ENCODE assay signal across 9 cellular contexts in the genomic region with DNA sequence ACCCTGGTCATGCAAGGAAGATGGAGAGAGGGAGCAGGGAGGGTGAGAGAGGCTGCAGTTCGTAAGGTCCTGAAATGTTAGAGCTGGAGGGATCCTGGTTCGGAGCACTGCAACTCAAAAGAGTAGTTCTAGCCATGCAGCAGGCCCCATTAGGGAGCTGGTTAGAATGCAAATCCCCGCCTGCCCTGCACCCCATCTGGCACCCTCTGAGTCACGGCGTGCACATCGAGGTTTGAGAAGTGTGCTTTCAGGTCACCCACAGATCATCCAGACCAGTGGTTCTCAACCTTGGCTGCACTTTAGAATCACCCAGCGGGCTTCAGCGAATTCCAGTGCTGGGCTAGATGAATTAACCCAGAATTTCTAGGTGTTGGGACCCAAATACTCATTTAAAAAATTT. TPM values are rescaled to one million over a fixed set of nuclear protein-coding genes. Genes with fewer than 3 reads are reported as not detected.
DNase-seq lines count a peak whose midpoint lies in the region; ATAC-seq and TF ChIP-seq lines count a peak whose summit lies in the region.
"Had no signal": no experiment of that assay in that cellular context is flagged by ENCODE, and none has a peak within 500 bp of the region (broad histone marks: within the 10 kb centered on the region; RNA-seq: fewer than 3 reads in every experiment).

No MANE protein-coding gene starts in this region.

- 88% methylated on average over 8 of the region's 8 CpGs for WGBS in HUES64

- 0 out of 2 replicates have a peak overlapping the region, but pooled peaks have one; percentile 16 for H3K9ac ChIP-seq in HUES64 (ENCODE audit: low read depth, low read length)

- DNase-seq in stimulated activated CD8-positive, alpha-beta memory T cell treated with anti-CD3 and anti-CD28 coated beads, Interleukin-4, amount 100 ng/mL, for 48 hours, result peak; percentile 31
- DNase-seq in NCI-H2227 treated with DMSO at 0.1 percent for 48 hours (lab: John Stamatoyannopoulos, UW), result no peak
- DNase-seq in NCI-H2029 (lab: John Stamatoyannopoulos, UW), result no peak
- DNase-seq in GDM1 (lab: John Stamatoyannopoulos, UW), result no peak
- no peak for DNase-seq in A673 (ENCODE audit: low spot score)

- POLR2A ChIA-PET in A673 (lab: Charles Lee; ENCODE audit: low non-redundant PET), result no interaction called here

- BruUV-seq in A673 (replicated peaks; lab: Mats Ljungman, UMichigan), result no TSS peak

- no peak for TF ChIP-seq CTCF in A673 (conservative IDR thresholded peaks at IDR 0.05; ENCODE audit: low read depth, low read length)

- H3K27me3 ChIP-seq in HUES64 (ENCODE audit: insufficient read depth, low read length), result no peaks in the 10 kb centered on the region
- no peaks in the 10 kb centered on the region for H3K27me3 ChIP-seq in A673 (replicated peaks; ENCODE audit: insufficient read depth, low read depth, low read length, poor library complexity)

- H3K9me3 ChIP-seq in HUES64 (ENCODE audit: insufficient read depth, low read depth, low read length), result 0 out of 2 replicates have a peak, but pooled peaks cover 3% of the 10 kb centered on the region
- H3K9me3 ChIP-seq in A673 (ENCODE audit: low read depth, low read length, poor library complexity, severe bottlenecking), result no peaks in the 10 kb centered on the region

- intact Hi-C loops in A673 (cut with micrococcal nuclease; ENCODE audit: unreplicated experiment), result no loop called here

- CTCF ChIA-PET in A673 (lab: Charles Lee), result no interaction called here

- ATAC-seq in GM19328 (IDR thresholded peaks at IDR 0.05; ENCODE audit: unreplicated experiment) (peak; percentile 85), HG02678 (IDR thresholded peaks at IDR 0.05; ENCODE audit: unreplicated experiment) (peak; percentile 94)
- ATAC-seq: Panc1 had no signal

- H3K4me3 ChIP-seq in HUES64 (ENCODE audit: low read length), result no peak overlapping the region
- no peak overlapping the region for H3K4me3 ChIP-seq in A673 (ENCODE audit: low read depth, low read length, poor library complexity, severe bottlenecking)

- peaks cover 23% of the 10 kb centered on the region for H3K4me1 ChIP-seq in HUES64 (ENCODE audit: insufficient read depth, low read length)
- H3K4me1 ChIP-seq in A673 (ENCODE audit: insufficient read depth, low read length, poor library complexity, severe bottlenecking), result no peaks in the 10 kb centered on the region

- peaks cover 14% of the 10 kb centered on the region for H3K36me3 ChIP-seq in HUES64 (ENCODE audit: insufficient read depth, low read length)
- peaks cover 6% of the 10 kb centered on the region for H3K36me3 ChIP-seq in A673 (ENCODE audit: insufficient read depth, low read length, poor library complexity, severe bottlenecking)

- no peak overlapping the region for H3K27ac ChIP-seq in HUES64 (ENCODE audit: low read depth, low read length)
- no peak overlapping the region for H3K27ac ChIP-seq in A673 (ENCODE audit: low read depth, low read length, poor library complexity, severe bottlenecking)

RNA-seq across cellular contexts. Expression of gene ST3GAL4, which starts 48.2 kb away (rescaled TPM):
- polyA plus RNA-seq in HUES64 (2013, experiment 1 of 2), result 14.4 TPM
- polyA plus RNA-seq in HUES64 (2013, experiment 2 of 2), result 13.7 TPM
- 26.4 and 29.9 TPM in 2 replicates for total RNA-seq in A673 (2021)
